ENCODE assay signal across 1 cellular context in the genomic region with DNA sequence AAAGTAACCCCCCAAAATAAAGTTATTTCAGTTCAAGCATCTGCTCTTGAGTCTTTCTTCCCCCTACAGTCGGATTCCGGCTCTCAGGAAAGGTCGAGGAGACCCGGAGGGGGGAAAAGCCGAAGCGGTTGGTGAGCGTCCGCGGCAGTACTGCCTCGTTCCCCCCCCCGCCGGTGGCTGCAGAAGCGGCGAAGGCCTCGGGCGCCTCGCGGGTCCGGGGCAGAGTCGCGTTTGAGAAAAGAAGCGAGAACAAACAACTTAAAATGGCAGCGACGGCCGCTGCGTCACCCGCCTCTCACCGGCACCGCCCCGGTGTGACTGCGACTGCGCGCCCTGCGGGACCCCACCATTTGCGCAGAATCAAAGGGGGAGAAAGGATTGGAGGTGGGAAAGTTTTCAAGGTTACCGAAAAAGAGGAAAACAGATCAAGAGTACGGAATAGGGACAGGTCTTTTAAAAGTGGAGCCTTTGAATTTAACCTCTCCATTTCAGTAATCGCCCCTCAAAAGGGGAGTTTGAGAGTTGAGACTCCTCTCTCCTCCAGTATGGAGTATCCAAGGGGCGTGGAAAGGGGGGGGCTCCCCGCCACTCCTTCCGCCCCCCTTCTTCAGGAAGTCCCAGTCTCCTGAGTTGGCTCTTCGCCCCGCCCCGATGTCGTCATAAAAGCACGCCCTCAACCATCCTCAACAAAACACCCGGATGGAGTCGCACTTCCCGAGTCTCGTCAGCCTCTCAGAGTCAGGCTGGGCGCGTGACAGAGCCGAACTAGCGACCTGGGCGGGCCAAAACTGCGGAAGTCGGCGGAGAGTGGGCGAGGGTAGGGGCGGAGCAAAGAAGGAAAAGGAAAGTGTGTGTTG.
A peak's percentile ranks its signal among the peaks of the same experiment; 100 is the strongest.
TF ChIP-seq lines count a peak whose summit lies in the region.

No MANE protein-coding gene starts in this region.

TF ChIP-seq in K562, 482 proteins besides CTCF, POLR2A, EP300 and RAD21 (continued from another document and continues in another):
- TF ChIP-seq MGA (IDR thresholded peaks at IDR 0.05) (no peak), SAP30 (IDR thresholded peaks at IDR 0.05; ENCODE audit: borderline replicate concordance, insufficient read depth, low read depth, low read length, poor library complexity, severe bottlenecking) (no peak), LCOR (CRISPR knock-in tag; IDR thresholded peaks at IDR 0.05) (no peak; the same call in 1 of the 2 replicates), ZNF3 (CRISPR knock-in tag; IDR thresholded peaks at IDR 0.05) (peak; percentile 60; the same call in 1 of the 2 replicates), ZFX (CRISPR knock-in tag; IDR thresholded peaks at IDR 0.05) (peak; percentile 66), TCF7L2 (IDR thresholded peaks at IDR 0.05; ENCODE audit: low read depth, low read length) (peak; percentile 97), POLR2AphosphoS5 (IDR thresholded peaks at IDR 0.05; ENCODE audit: control insufficient read depth, insufficient read depth, low read depth, low read length) (peak; percentile 97), NFATC3 (IDR thresholded peaks at IDR 0.05) (no peak), ZNF551 (CRISPR knock-in tag; IDR thresholded peaks at IDR 0.05) (no peak), ZNF589 (CRISPR knock-in tag; IDR thresholded peaks at IDR 0.05; ENCODE audit: low read depth) (no peak), ZBTB7A (IDR thresholded peaks at IDR 0.05; ENCODE audit: borderline replicate concordance, control insufficient read depth, low read depth, low read length) (no peak), MYNN (IDR thresholded peaks at IDR 0.05) (no peak), MYNN (CRISPR knock-in tag; IDR thresholded peaks at IDR 0.05) (no peak), STAT5B (CRISPR knock-in tag; IDR thresholded peaks at IDR 0.05) (no peak), ZKSCAN3 (CRISPR knock-in tag; IDR thresholded peaks at IDR 0.05) (no peak), NFIC (IDR thresholded peaks at IDR 0.05) (peak; percentile 55; the same call in 1 of the 2 replicates), PHB2 (IDR thresholded peaks at IDR 0.05; ENCODE audit: low read depth) (no peak; the same call in 1 of the 2 replicates), PRMT5 (CRISPR knock-in tag; IDR thresholded peaks at IDR 0.05) (no peak), NFXL1 (CRISPR knock-in tag; IDR thresholded peaks at IDR 0.05) (no peak), KDM1A (IDR thresholded peaks at IDR 0.05) (no peak), ZNF232 (CRISPR knock-in tag; IDR thresholded peaks at IDR 0.05) (no peak), CBFA2T3 (IDR thresholded peaks at IDR 0.05) (peak; percentile 49), CSDE1 (IDR thresholded peaks at IDR 0.05) (no peak), KDM4B (IDR thresholded peaks at IDR 0.05; ENCODE audit: borderline replicate concordance in 2 of 2, low read depth in 1 of 2) (peak in 1 of 2 experiments; percentile 58; a peak in 2 of 4 replicates), ELF2 (CRISPR knock-in tag; IDR thresholded peaks at IDR 0.05) (peak; percentile 95), BCLAF1 (IDR thresholded peaks at IDR 0.05; ENCODE audit: borderline replicate concordance in 1 of 2, control insufficient read depth in 1 of 2, low read depth in 2 of 2, low read length in 1 of 2) (peak in 1 of 2 experiments; percentile 99; a peak in 2 of 4 replicates), TOE1 (IDR thresholded peaks at IDR 0.05; ENCODE audit: borderline replicate concordance) (peak; percentile 99), TOE1 (CRISPR knock-in tag; IDR thresholded peaks at IDR 0.05; ENCODE audit: borderline replicate concordance, low read depth) (no peak), MEF2D (tag; conservative IDR thresholded peaks at IDR 0.05; ENCODE audit: low read depth) (0 out of 2 replicates have a peak, but pooled peaks have one; percentile 26), CEBPB (tag; IDR thresholded peaks at IDR 0.05) (0 out of 2 replicates have a peak, but pooled peaks have one; percentile 16), ZNF347 (CRISPR knock-in tag; IDR thresholded peaks at IDR 0.05; ENCODE audit: low read depth) (no peak)
- TF ChIP-seq, protein P1, sequence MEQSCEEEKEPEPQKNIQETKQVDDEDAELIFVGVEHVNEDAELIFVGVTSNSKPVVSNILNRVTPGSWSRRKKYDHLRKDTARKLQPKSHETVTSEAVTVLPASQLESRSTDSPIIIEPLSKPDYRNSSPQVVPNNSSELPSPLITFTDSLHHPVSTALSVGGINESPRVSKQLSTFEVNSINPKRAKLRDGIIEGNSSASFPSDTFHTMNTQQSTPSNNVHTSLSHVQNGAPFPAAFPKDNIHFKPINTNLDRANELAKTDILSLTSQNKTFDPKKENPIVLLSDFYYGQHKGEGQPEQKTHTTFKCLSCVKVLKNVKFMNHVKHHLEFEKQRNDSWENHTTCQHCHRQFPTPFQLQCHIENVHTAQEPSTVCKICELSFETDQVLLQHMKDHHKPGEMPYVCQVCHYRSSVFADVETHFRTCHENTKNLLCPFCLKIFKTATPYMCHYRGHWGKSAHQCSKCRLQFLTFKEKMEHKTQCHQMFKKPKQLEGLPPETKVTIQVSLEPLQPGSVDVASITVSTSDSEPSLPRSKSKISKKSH (CRISPR knock-in tag; IDR thresholded peaks at IDR 0.05): no peak
- TF ChIP-seq, protein P2, sequence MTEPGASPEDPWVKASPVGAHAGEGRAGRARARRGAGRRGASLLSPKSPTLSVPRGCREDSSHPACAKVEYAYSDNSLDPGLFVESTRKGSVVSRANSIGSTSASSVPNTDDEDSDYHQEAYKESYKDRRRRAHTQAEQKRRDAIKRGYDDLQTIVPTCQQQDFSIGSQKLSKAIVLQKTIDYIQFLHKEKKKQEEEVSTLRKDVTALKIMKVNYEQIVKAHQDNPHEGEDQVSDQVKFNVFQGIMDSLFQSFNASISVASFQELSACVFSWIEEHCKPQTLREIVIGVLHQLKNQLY (CRISPR knock-in tag; conservative IDR thresholded peaks at IDR 0.05): no peak; a peak in 1 of 4 replicates
- TF ChIP-seq, protein P3, sequence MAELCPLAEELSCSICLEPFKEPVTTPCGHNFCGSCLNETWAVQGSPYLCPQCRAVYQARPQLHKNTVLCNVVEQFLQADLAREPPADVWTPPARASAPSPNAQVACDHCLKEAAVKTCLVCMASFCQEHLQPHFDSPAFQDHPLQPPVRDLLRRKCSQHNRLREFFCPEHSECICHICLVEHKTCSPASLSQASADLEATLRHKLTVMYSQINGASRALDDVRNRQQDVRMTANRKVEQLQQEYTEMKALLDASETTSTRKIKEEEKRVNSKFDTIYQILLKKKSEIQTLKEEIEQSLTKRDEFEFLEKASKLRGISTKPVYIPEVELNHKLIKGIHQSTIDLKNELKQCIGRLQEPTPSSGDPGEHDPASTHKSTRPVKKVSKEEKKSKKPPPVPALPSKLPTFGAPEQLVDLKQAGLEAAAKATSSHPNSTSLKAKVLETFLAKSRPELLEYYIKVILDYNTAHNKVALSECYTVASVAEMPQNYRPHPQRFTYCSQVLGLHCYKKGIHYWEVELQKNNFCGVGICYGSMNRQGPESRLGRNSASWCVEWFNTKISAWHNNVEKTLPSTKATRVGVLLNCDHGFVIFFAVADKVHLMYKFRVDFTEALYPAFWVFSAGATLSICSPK (IDR thresholded peaks at IDR 0.05; ENCODE audit: borderline replicate concordance): no peak; the same call in 1 of the 2 replicates
- TF ChIP-seq, protein P4, sequence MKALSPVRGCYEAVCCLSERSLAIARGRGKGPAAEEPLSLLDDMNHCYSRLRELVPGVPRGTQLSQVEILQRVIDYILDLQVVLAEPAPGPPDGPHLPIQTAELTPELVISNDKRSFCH (CRISPR knock-in tag; IDR thresholded peaks at IDR 0.05): no peak
- TF ChIP-seq, protein P4 (tag; IDR thresholded peaks at IDR 0.05): peak; percentile 67
- TF ChIP-seq, protein P5, sequence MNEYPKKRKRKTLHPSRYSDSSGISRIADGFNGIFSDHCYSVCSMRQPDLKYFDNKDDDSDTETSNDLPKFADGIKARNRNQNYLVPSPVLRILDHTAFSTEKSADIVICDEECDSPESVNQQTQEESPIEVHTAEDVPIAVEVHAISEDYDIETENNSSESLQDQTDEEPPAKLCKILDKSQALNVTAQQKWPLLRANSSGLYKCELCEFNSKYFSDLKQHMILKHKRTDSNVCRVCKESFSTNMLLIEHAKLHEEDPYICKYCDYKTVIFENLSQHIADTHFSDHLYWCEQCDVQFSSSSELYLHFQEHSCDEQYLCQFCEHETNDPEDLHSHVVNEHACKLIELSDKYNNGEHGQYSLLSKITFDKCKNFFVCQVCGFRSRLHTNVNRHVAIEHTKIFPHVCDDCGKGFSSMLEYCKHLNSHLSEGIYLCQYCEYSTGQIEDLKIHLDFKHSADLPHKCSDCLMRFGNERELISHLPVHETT (CRISPR knock-in tag; conservative IDR thresholded peaks at IDR 0.05 in 1 of 2, IDR thresholded peaks at IDR 0.05 in 1 of 2): peak in 1 of 2 experiments; percentile 83; a peak in 2 of 4 replicates
